ENCODE assay signal across 17 cellular contexts in genomic region chr3:16050641-16051467, GRCh38.
DNase-seq lines count a peak whose midpoint lies in the region; ATAC-seq and TF ChIP-seq lines count a peak whose summit lies in the region.
"Had no signal": no experiment of that assay in that cellular context is flagged by ENCODE, and none has a peak within 500 bp of the region (broad histone marks: within the 10 kb centered on the region; RNA-seq: fewer than 3 reads in every experiment).

No MANE protein-coding gene starts in this region.

- intact Hi-C loops in ascending aorta (cut with DNase I) (no loop called here), left ventricle myocardium inferior (cut with micrococcal nuclease) (loop anchor here (2.0 kb wide), 1 partner anchor 128 kb away; no protein-coding TSS in a partner anchor)

- peak overlapping the region; percentile 27 to 80 (median 64); a peak in 20 of 22 replicates for H3K9ac ChIP-seq in BLaER1 treated with 17β-estradiol and CSF1 and Interleukin-3, amounts not matched to agents 10 nM and 100 nM
- H3K9ac ChIP-seq in parathyroid adenoma: no peak overlapping the region

- H3K4me1 Mint-ChIP-seq in activated T-cell treated with anti-CD3 and anti-CD28 coated beads, Interleukin-2, amount 50 U/mL, for 72 hours (ENCODE audit: low read depth): peaks cover 10% of the 10 kb centered on the region

- DNase-seq in ascending aorta (ENCODE audit: low spot score in 2 of 2) (no peak), left ventricle myocardium inferior (peak; percentile 22), NCI-H2081 (lab: John Stamatoyannopoulos, UW) (no peak), RPMI8226 (no peak)
- DNase-seq in activated T-cell treated with anti-CD3 and anti-CD28 coated beads, Interleukin-2, amount 50 U/mL, for 72 hours: no peak
- DNase-seq: activated CD4-positive, alpha-beta T cell treated with anti-CD3 and anti-CD28 coated beads, Interleukin-2, amount 10 ng/mL, durations not matched to agents 24 days and 14 days; activated T-cell treated with anti-CD3 and anti-CD28 coated beads, Interleukin-2, amount 50 U/mL, for 4 hours; effector memory CD4-positive, alpha-beta T cell; NCI-H1694; NCI-H748 treated with DMSO at 0.1 percent for 48 hours; T-helper 2 cell had no signal

- ATAC-seq in activated T-cell treated with anti-CD3 and anti-CD28 coated beads, Interleukin-2, amount 50 U/mL, for 72 hours (replicated peaks in 1 of 2): no peak
- ATAC-seq in GM19324 (IDR thresholded peaks at IDR 0.05; ENCODE audit: low FRiP score, unreplicated experiment): no peak
- ATAC-seq: activated T-cell treated with anti-CD3 and anti-CD28 coated beads, Interleukin-2, amount 50 U/mL, for 4 hours; HCT116 had no signal

- no peaks in the 10 kb centered on the region for H3K27me3 Mint-ChIP-seq in activated T-cell treated with anti-CD3 and anti-CD28 coated beads, Interleukin-2, amount 50 U/mL, for 72 hours (ENCODE audit: low read depth)

- peak overlapping the region; percentile 32 to 93 (median 84); a peak in 21 of 22 replicates for H3K27ac ChIP-seq in BLaER1 treated with 17β-estradiol and CSF1 and Interleukin-3, amounts not matched to agents 10 nM and 100 nM
- H3K27ac ChIP-seq in ascending aorta (peak overlapping the region; percentile 12 to 14), left ventricle myocardium inferior (replicated peaks) (peak overlapping the region; percentile 79), parathyroid adenoma (peak overlapping the region; percentile 60)

- no peaks in the 10 kb centered on the region for H3K36me3 Mint-ChIP-seq in activated T-cell treated with anti-CD3 and anti-CD28 coated beads, Interleukin-2, amount 50 U/mL, for 72 hours (ENCODE audit: insufficient read depth in 2 of 2)

- TF ChIP-seq CTCF in ascending aorta (IDR thresholded peaks at IDR 0.05) (no peak), left ventricle myocardium inferior (IDR thresholded peaks at IDR 0.05; ENCODE audit: borderline replicate concordance) (no peak), parathyroid adenoma (IDR thresholded peaks at IDR 0.05) (no peak)

- no peaks in the 10 kb centered on the region for H3K9me3 ChIP-seq in BLaER1 treated with 17β-estradiol and CSF1 and Interleukin-3, amounts not matched to agents 10 nM and 100 nM (replicated peaks in 1 of 11)
- H3K9me3 ChIP-seq in ascending aorta (no peaks in the 10 kb centered on the region), left ventricle myocardium inferior (replicated peaks) (no peaks in the 10 kb centered on the region), parathyroid adenoma (ENCODE audit: control insufficient read depth, low read length) (no peaks in the 10 kb centered on the region)

- no peaks in the 10 kb centered on the region for H3K79me2 ChIP-seq in parathyroid adenoma

- peaks cover 10 to 63% (median 49%) of the 10 kb centered on the region in 10 experiments for H3K4me1 ChIP-seq in BLaER1 treated with 17β-estradiol and CSF1 and Interleukin-3, amounts not matched to agents 10 nM and 100 nM
- peaks cover 0 to 16% of the 10 kb centered on the region in 2 donors for H3K4me1 ChIP-seq in ascending aorta
- peaks cover 35% of the 10 kb centered on the region for H3K4me1 ChIP-seq in left ventricle myocardium inferior
- H3K4me1 ChIP-seq in parathyroid adenoma: no peaks in the 10 kb centered on the region

- no peaks in the 10 kb centered on the region for H3K36me3 ChIP-seq in BLaER1 treated with 17β-estradiol and CSF1 and Interleukin-3, amounts not matched to agents 10 nM and 100 nM
- H3K36me3 ChIP-seq in ascending aorta: no peaks in the 10 kb centered on the region
- no peaks in the 10 kb centered on the region for H3K36me3 ChIP-seq in left ventricle myocardium inferior
- no peaks in the 10 kb centered on the region for H3K36me3 ChIP-seq in parathyroid adenoma (ENCODE audit: control insufficient read depth, insufficient read depth, low read length)

- no peaks in the 10 kb centered on the region for H4K20me1 ChIP-seq in BLaER1 treated with 17β-estradiol and CSF1 and Interleukin-3, amounts not matched to agents 10 nM and 100 nM

- no peak overlapping the region for H3K4me3 Mint-ChIP-seq in activated T-cell treated with anti-CD3 and anti-CD28 coated beads, Interleukin-2, amount 50 U/mL, for 72 hours
- H3K4me3 Mint-ChIP-seq: activated CD4-positive, alpha-beta T cell treated with anti-CD3 and anti-CD28 coated beads, Interleukin-2, amount 10 ng/mL, durations not matched to agents 24 days and 14 days; activated T-cell treated with anti-CD3 and anti-CD28 coated beads, Interleukin-2, amount 50 U/mL, for 4 hours; nephron had no signal

- H2AFZ ChIP-seq in parathyroid adenoma: no peak overlapping the region

- H3K4me3 ChIP-seq in BLaER1 treated with 17β-estradiol and CSF1 and Interleukin-3, amounts not matched to agents 10 nM and 100 nM: peak overlapping the region in 4 of 10 experiments; percentile 18 to 48 (median 28); a peak in 7 of 20 replicates
- H3K4me3 ChIP-seq in ascending aorta (no peak overlapping the region), left ventricle myocardium inferior (peak overlapping the region; percentile 22), parathyroid adenoma (ENCODE audit: low read depth, low read length) (no peak overlapping the region)
- H3K4me3 ChIP-seq: smooth muscle cell had no signal

- H3K9me3 Mint-ChIP-seq in activated T-cell treated with anti-CD3 and anti-CD28 coated beads, Interleukin-2, amount 50 U/mL, for 72 hours: no peaks in the 10 kb centered on the region
- H3K9me3 Mint-ChIP-seq: activated CD4-positive, alpha-beta T cell treated with anti-CD3 and anti-CD28 coated beads, Interleukin-2, amount 10 ng/mL, durations not matched to agents 24 days and 14 days; activated T-cell treated with anti-CD3 and anti-CD28 coated beads, Interleukin-2, amount 50 U/mL, for 4 hours; nephron had no signal

- no peaks in the 10 kb centered on the region for H3K27me3 ChIP-seq in BLaER1 treated with 17β-estradiol and CSF1 and Interleukin-3, amounts not matched to agents 10 nM and 100 nM
- H3K27me3 ChIP-seq in ascending aorta (no peaks in the 10 kb centered on the region), left ventricle myocardium inferior (ENCODE audit: low read depth) (no peaks in the 10 kb centered on the region), parathyroid adenoma (ENCODE audit: control insufficient read depth, insufficient read depth, low read length) (no peaks in the 10 kb centered on the region)

- peak overlapping the region; percentile 47 to 85 (median 80) for H3K4me2 ChIP-seq in BLaER1 treated with 17β-estradiol and CSF1 and Interleukin-3, amounts not matched to agents 10 nM and 100 nM
- H3K4me2 ChIP-seq in parathyroid adenoma (ENCODE audit: low read length): no peak overlapping the region
- H3K4me2 ChIP-seq: smooth muscle cell had no signal

- H3K27ac Mint-ChIP-seq in activated T-cell treated with anti-CD3 and anti-CD28 coated beads, Interleukin-2, amount 50 U/mL, for 72 hours: no peak overlapping the region
- H3K27ac Mint-ChIP-seq: activated CD4-positive, alpha-beta T cell treated with anti-CD3 and anti-CD28 coated beads, Interleukin-2, amount 10 ng/mL, durations not matched to agents 24 days and 14 days; nephron had no signal

Comparison
In these comparisons a context has a peak if more than half of its experiments do, and no peak if none do; other contexts are left out.
1. H3K27ac ChIP-seq: peak in every context shown above with its lines; median percentile 84 in BLaER1 treated with 17β-estradiol and CSF1 and Interleukin-3, amounts not matched to agents 10 nM and 100 nM; 79 in left ventricle myocardium inferior; 60 in parathyroid adenoma; 13 in ascending aorta.